ENCODE assay signal across 19 cellular contexts in genomic region chr1:42004860-42005259, GRCh38.
DNase-seq lines count a peak whose midpoint lies in the region; ATAC-seq, FAIRE-seq and TF ChIP-seq lines count a peak whose summit lies in the region.
"Had no signal": no experiment of that assay in that cellular context is flagged by ENCODE, and none has a peak within 500 bp of the region (broad histone marks: within the 10 kb centered on the region; RNA-seq: fewer than 3 reads in every experiment).

No MANE protein-coding gene starts in this region.

- no peaks in the 10 kb centered on the region for H3K36me3 Mint-ChIP-seq in activated CD4-positive, alpha-beta T cell treated with anti-CD3 and anti-CD28 coated beads, Interleukin-2, amount 10 ng/mL, durations not matched to agents 24 days and 14 days (ENCODE audit: low read depth)
- H3K36me3 Mint-ChIP-seq in endothelial cell (ENCODE audit: low read depth, unreplicated experiment) = peaks cover 5% of the 10 kb centered on the region
- no peaks in the 10 kb centered on the region for H3K36me3 Mint-ChIP-seq in activated T-cell treated with anti-CD3 and anti-CD28 coated beads, Interleukin-2, amount 50 U/mL, for 4 hours (ENCODE audit: insufficient read depth)
- H3K36me3 Mint-ChIP-seq: CD8-positive, alpha-beta T cell had no signal

- no peak overlapping the region for H3K27ac Mint-ChIP-seq in activated CD4-positive, alpha-beta T cell treated with anti-CD3 and anti-CD28 coated beads, Interleukin-2, amount 10 ng/mL, durations not matched to agents 24 days and 14 days
- peak overlapping the region; percentile 62 for H3K27ac Mint-ChIP-seq in endothelial cell (ENCODE audit: unreplicated experiment)
- H3K27ac Mint-ChIP-seq: B cell; CD4-positive, alpha-beta T cell; CD8-positive, alpha-beta T cell had no signal

- no peak for TF ChIP-seq POLR2A in GM12891 (IDR thresholded peaks at IDR 0.05; ENCODE audit: low read depth, low read length)

- peak; percentile 30 for DNase-seq in activated CD4-positive, alpha-beta T cell treated with anti-CD3 and anti-CD28 coated beads, Interleukin-2, amount 10 ng/mL, durations not matched to agents 24 days and 14 days
- DNase-seq in activated CD4-positive, alpha-beta T cell treated with anti-CD3 and anti-CD28 coated beads, Interleukin-2, amount 50 U/mL, for 48 hours = no peak
- DNase-seq in GM12891 (ENCODE audit: insufficient read length, low spot score) (no peak), endothelial cell (ENCODE audit: low spot score) (no peak), left lobe of liver (ENCODE audit: low spot score) (no peak), SW 1271 (lab: John Stamatoyannopoulos, UW) (no peak)
- DNase-seq in activated T-cell treated with anti-CD3 and anti-CD28 coated beads, Interleukin-2, amount 50 U/mL, for 4 hours = no peak
- DNase-seq: AML-193; Caco-2; Calu3; CD4-positive, alpha-beta T cell; CD8-positive, alpha-beta T cell; DMS79 treated with DMSO at 0.1 percent for 48 hours; GF-D8 had no signal

- peak; percentile 41 for FAIRE-seq in GM12891 (lab: Jason Lieb, UNC)
- FAIRE-seq: A549, D721Med, G401.6 had no signal

- TF ChIP-seq CTCF in endothelial cell (IDR thresholded peaks at IDR 0.05; ENCODE audit: unreplicated experiment) = no peak

- H3K27me3 Mint-ChIP-seq in activated CD4-positive, alpha-beta T cell treated with anti-CD3 and anti-CD28 coated beads, Interleukin-2, amount 10 ng/mL, durations not matched to agents 24 days and 14 days = no peaks in the 10 kb centered on the region
- no peaks in the 10 kb centered on the region for H3K27me3 Mint-ChIP-seq in endothelial cell (ENCODE audit: unreplicated experiment)
- no peaks in the 10 kb centered on the region for H3K27me3 Mint-ChIP-seq in activated T-cell treated with anti-CD3 and anti-CD28 coated beads, Interleukin-2, amount 50 U/mL, for 4 hours (ENCODE audit: low read depth)
- H3K27me3 Mint-ChIP-seq: CD4-positive, alpha-beta T cell had no signal

- H3K4me1 Mint-ChIP-seq in activated CD4-positive, alpha-beta T cell treated with anti-CD3 and anti-CD28 coated beads, Interleukin-2, amount 10 ng/mL, durations not matched to agents 24 days and 14 days = peaks cover 3% of the 10 kb centered on the region
- peaks cover 39% of the 10 kb centered on the region for H3K4me1 Mint-ChIP-seq in endothelial cell (ENCODE audit: unreplicated experiment)
- H3K4me1 Mint-ChIP-seq in activated T-cell treated with anti-CD3 and anti-CD28 coated beads, Interleukin-2, amount 50 U/mL, for 4 hours (ENCODE audit: low read depth) = peaks cover 18% of the 10 kb centered on the region
- H3K4me1 Mint-ChIP-seq: B cell had no signal

- peaks cover 3% of the 10 kb centered on the region for H3K9me3 Mint-ChIP-seq in activated CD4-positive, alpha-beta T cell treated with anti-CD3 and anti-CD28 coated beads, Interleukin-2, amount 10 ng/mL, durations not matched to agents 24 days and 14 days
- H3K9me3 Mint-ChIP-seq in endothelial cell (ENCODE audit: unreplicated experiment) = no peaks in the 10 kb centered on the region
- H3K9me3 Mint-ChIP-seq in activated T-cell treated with anti-CD3 and anti-CD28 coated beads, Interleukin-2, amount 50 U/mL, for 4 hours = no peaks in the 10 kb centered on the region
- H3K9me3 Mint-ChIP-seq: CD4-positive, alpha-beta T cell; CD8-positive, alpha-beta T cell had no signal

- intact Hi-C loops in activated CD4-positive, alpha-beta T cell treated with anti-CD3 and anti-CD28 coated beads, Interleukin-2, amount 10 ng/mL, durations not matched to agents 24 days and 14 days (cut with micrococcal nuclease) = no loop called here

- ATAC-seq in left lobe of liver (peak; percentile 47), SK-N-SH treated with all-trans-retinoic acid at 6 μM for 48 hours (no peak)
- no peak for ATAC-seq in activated T-cell treated with anti-CD3 and anti-CD28 coated beads, Interleukin-2, amount 50 U/mL, for 4 hours
- ATAC-seq: A549; CD8-positive, alpha-beta T cell had no signal

- H3K4me3 Mint-ChIP-seq in activated CD4-positive, alpha-beta T cell treated with anti-CD3 and anti-CD28 coated beads, Interleukin-2, amount 10 ng/mL, durations not matched to agents 24 days and 14 days = no peak overlapping the region
- H3K4me3 Mint-ChIP-seq in endothelial cell (ENCODE audit: unreplicated experiment) = no peak overlapping the region
- H3K4me3 Mint-ChIP-seq in activated T-cell treated with anti-CD3 and anti-CD28 coated beads, Interleukin-2, amount 50 U/mL, for 4 hours = no peak overlapping the region
- H3K4me3 Mint-ChIP-seq: B cell; CD4-positive, alpha-beta T cell; CD8-positive, alpha-beta T cell had no signal

TF ChIP-seq in GM12891, 5 proteins besides CTCF, POLR2A, EP300 and RAD21:
- TF ChIP-seq PAX5 (IDR thresholded peaks at IDR 0.05; ENCODE audit: insufficient read depth, low read length, severe bottlenecking) (no peak), SPI1 (IDR thresholded peaks at IDR 0.05; ENCODE audit: low read depth, low read length) (no peak), TAF1 (IDR thresholded peaks at IDR 0.05; ENCODE audit: low read depth, low read length) (no peak), POU2F2 (IDR thresholded peaks at IDR 0.05; ENCODE audit: low read depth, low read length) (no peak), POLR2AphosphoS5 (IDR thresholded peaks at IDR 0.05; ENCODE audit: low read depth, low read length) (no peak)

TF ChIP-seq in SK-N-SH treated with all-trans-retinoic acid at 6 μM for 48 hours, 23 proteins besides CTCF, POLR2A, EP300 and RAD21:
- TF ChIP-seq TCF4 (CRISPR knock-in tag; IDR thresholded peaks at IDR 0.05; ENCODE audit: borderline replicate concordance) = no peak
- no peak for TF ChIP-seq CSDC2 (CRISPR knock-in tag; IDR thresholded peaks at IDR 0.05)
- no peak for TF ChIP-seq ZC3H10 (CRISPR knock-in tag; IDR thresholded peaks at IDR 0.05)
- TF ChIP-seq ZNF565 (CRISPR knock-in tag; conservative IDR thresholded peaks at IDR 0.05; ENCODE audit: low read depth) = no peak
- TF ChIP-seq ZFP30 (CRISPR knock-in tag; IDR thresholded peaks at IDR 0.05) = no peak
- TF ChIP-seq ISL1 (CRISPR knock-in tag; IDR thresholded peaks at IDR 0.05) = no peak
- no peak for TF ChIP-seq SNAI2 (CRISPR knock-in tag; IDR thresholded peaks at IDR 0.05)
- TF ChIP-seq RARB (CRISPR knock-in tag; IDR thresholded peaks at IDR 0.05) = no peak
- TF ChIP-seq TSHZ2 (CRISPR knock-in tag; IDR thresholded peaks at IDR 0.05) = no peak
- TF ChIP-seq TOX (CRISPR knock-in tag; IDR thresholded peaks at IDR 0.05; ENCODE audit: borderline replicate concordance) = no peak
- TF ChIP-seq GLIS3 (CRISPR knock-in tag; IDR thresholded peaks at IDR 0.05) = no peak
- TF ChIP-seq PPARA (CRISPR knock-in tag; IDR thresholded peaks at IDR 0.05; ENCODE audit: borderline replicate concordance) = no peak
TF ChIP-seq in SK-N-SH treated with all-trans-retinoic acid at 6 μM for 48 hours: peak in this region for 0.
